In genomic region chr2:27799646-27800010, GRCh38 we compare ENCODE assay signal across 12 cellular contexts. TPM values are rescaled to one million over a fixed set of nuclear protein-coding genes. Genes with fewer than 3 reads are reported as not detected.
DNase-seq lines count a peak whose midpoint lies in the region; ATAC-seq and TF ChIP-seq lines count a peak whose summit lies in the region.
"Had no signal": no experiment of that assay in that cellular context is flagged by ENCODE, and none has a peak within 500 bp of the region (broad histone marks: within the 10 kb centered on the region; RNA-seq: fewer than 3 reads in every experiment).

No MANE protein-coding gene starts in this region.

- no peaks in the 10 kb centered on the region for H3K9me3 Mint-ChIP-seq in CD4-positive, alpha-beta memory T cell

- H3K36me3 ChIP-seq in right atrium auricular region: no peaks in the 10 kb centered on the region
- no peaks in the 10 kb centered on the region for H3K36me3 ChIP-seq in skeletal muscle tissue (ENCODE audit: control insufficient read depth in 3 of 3, insufficient read depth in 3 of 3, low read length in 3 of 3)
- H3K36me3 ChIP-seq in CD4-positive, alpha-beta memory T cell (ENCODE audit: insufficient read depth, low read length): no peaks in the 10 kb centered on the region

- peak; percentile 32 for DNase-seq in ELF-1 (ENCODE audit: low read depth, low spot score)
- DNase-seq in T1000 (lab: John Stamatoyannopoulos, UW): peak; percentile 76
- no peak for DNase-seq in right atrium auricular region (ENCODE audit: low spot score)
- DNase-seq in CD4-positive, alpha-beta memory T cell: no peak
- no peak for DNase-seq in stimulated activated CD4-positive, alpha-beta T cell treated with anti-CD3 and anti-CD28 coated beads, Interleukin-12 subunit alpha, Interleukin-12 subunit beta, amount 100 ng/mL, for 4 hours
- no peak for DNase-seq in cerebellar cortex (ENCODE audit: low spot score)
- DNase-seq: activated T-cell treated with anti-CD3 and anti-CD28 coated beads, Interleukin-2, amount 50 U/mL, for 72 hours; COR-L47; NCI-H1694 had no signal

- H3K4me3 Mint-ChIP-seq in CD4-positive, alpha-beta memory T cell: no peak overlapping the region
- H3K4me3 Mint-ChIP-seq: activated T-cell treated with anti-CD3 and anti-CD28 coated beads, Interleukin-2, amount 50 U/mL, for 72 hours; dendritic cell treated with granulocyte-macrophage colony-stimulating factor and Interleukin-4, amounts not matched to agents 40 ng/mL and 50 ng/mL, for 4 days had no signal

- H3K4me1 ChIP-seq in right atrium auricular region (peaks cover 0 to 59% of the 10 kb centered on the region in 2 donors), skeletal muscle tissue (ENCODE audit: control insufficient read depth in 3 of 3, insufficient read depth in 3 of 3, low read length in 3 of 3) (peaks cover 46 to 60% (median 59%) of the 10 kb centered on the region in 3 donors)
- no peaks in the 10 kb centered on the region for H3K4me1 ChIP-seq in CD4-positive, alpha-beta memory T cell (ENCODE audit: insufficient read depth, low read length)

- no peak overlapping the region for H3K27ac Mint-ChIP-seq in CD4-positive, alpha-beta memory T cell
- H3K27ac Mint-ChIP-seq: activated T-cell treated with anti-CD3 and anti-CD28 coated beads, Interleukin-2, amount 50 U/mL, for 72 hours; dendritic cell treated with granulocyte-macrophage colony-stimulating factor and Interleukin-4, amounts not matched to agents 40 ng/mL and 50 ng/mL, for 4 days had no signal

- no peaks in the 10 kb centered on the region for H3K4me1 Mint-ChIP-seq in CD4-positive, alpha-beta memory T cell

- no peaks in the 10 kb centered on the region for H3K27me3 Mint-ChIP-seq in CD4-positive, alpha-beta memory T cell
- H3K27me3 Mint-ChIP-seq: dendritic cell treated with granulocyte-macrophage colony-stimulating factor and Interleukin-4, amounts not matched to agents 40 ng/mL and 50 ng/mL, for 4 days had no signal

- peak overlapping the region in 1 of 3 donors; percentile 1 for H3K9ac ChIP-seq in skeletal muscle tissue (ENCODE audit: low read depth in 1 of 3, low read length in 3 of 3)

- H3K4me3 ChIP-seq in right atrium auricular region (no peak overlapping the region), skeletal muscle tissue (ENCODE audit: low read length in 3 of 3) (peak overlapping the region in 1 of 3 donors; percentile 31)
- H3K4me3 ChIP-seq in CD4-positive, alpha-beta memory T cell (ENCODE audit: low read length in 2 of 2): no peak overlapping the region

- H3K9me3 ChIP-seq in right atrium auricular region (no peaks in the 10 kb centered on the region), skeletal muscle tissue (ENCODE audit: control insufficient read depth in 3 of 3, low read length in 3 of 3) (no peaks in the 10 kb centered on the region)
- H3K9me3 ChIP-seq in CD4-positive, alpha-beta memory T cell (ENCODE audit: control insufficient read depth in 1 of 2, low read length in 2 of 2): no peaks in the 10 kb centered on the region

- TF ChIP-seq CTCF in right atrium auricular region (IDR thresholded peaks at IDR 0.05): no peak

- H3K27ac ChIP-seq in right atrium auricular region (peak overlapping the region; percentile 86 to 92), skeletal muscle tissue (ENCODE audit: low read depth, low read length) (peak overlapping the region; percentile 89)
- H3K27ac ChIP-seq in CD4-positive, alpha-beta memory T cell (ENCODE audit: low read depth, low read length): no peak overlapping the region

- peaks cover 0 to 3% of the 10 kb centered on the region in 2 donors for H3K36me3 Mint-ChIP-seq in CD4-positive, alpha-beta memory T cell

- no peaks in the 10 kb centered on the region for H3K27me3 ChIP-seq in right atrium auricular region
- no peaks in the 10 kb centered on the region for H3K27me3 ChIP-seq in skeletal muscle tissue (ENCODE audit: control insufficient read depth in 3 of 3, insufficient read depth in 3 of 3, low read length in 3 of 3)
- no peaks in the 10 kb centered on the region for H3K27me3 ChIP-seq in CD4-positive, alpha-beta memory T cell (ENCODE audit: insufficient read depth, low read length)

- POLR2A ChIA-PET in CD4-positive, alpha-beta memory T cell (lab: Charles Lee; ENCODE audit: partially characterized antibody): no interaction called here

- no peak for ATAC-seq in HG03039 (IDR thresholded peaks at IDR 0.05; ENCODE audit: unreplicated experiment)
- ATAC-seq: activated T-cell treated with anti-CD3 and anti-CD28 coated beads, Interleukin-2, amount 50 U/mL, for 72 hours had no signal

- CTCF ChIA-PET in CD4-positive, alpha-beta memory T cell (lab: Charles Lee; ENCODE audit: partially characterized antibody): no interaction called here

- intact Hi-C loops in CD4-positive, alpha-beta memory T cell (cut with micrococcal nuclease): no loop called here

RNA-seq across cellular contexts. Expression of gene MRPL33, which starts 28.1 kb away (rescaled TPM):
- total RNA-seq in right atrium auricular region (100 to 1,000 TPM; 270 to 370 TPM), skeletal muscle tissue (121 TPM)
- 10 to 100 TPM; 36.2 to 43.4 TPM for total RNA-seq in CD4-positive, alpha-beta memory T cell
- 100 to 1,000 TPM; 240 to 246 TPM for polyA plus RNA-seq in CD4-positive, alpha-beta memory T cell

Comparison
In these comparisons a context has a peak if more than half of its experiments do, and no peak if none do; other contexts are left out.
1. DNase-seq: peak in ELF-1 (single experiment) and T1000 (single experiment); none in right atrium auricular region (single experiment), CD4-positive, alpha-beta memory T cell (0 of 5), stimulated activated CD4-positive, alpha-beta T cell treated with anti-CD3 and anti-CD28 coated beads, Interleukin-12 subunit alpha, Interleukin-12 subunit beta, amount 100 ng/mL, for 4 hours (single experiment) and cerebellar cortex (single experiment).